In genomic region chr9:71920456-71921189, GRCh38 we compare ENCODE assay signal across 26 cellular contexts. TPM values are rescaled to one million over a fixed set of nuclear protein-coding genes. Genes with fewer than 3 reads are reported as not detected.
DNase-seq lines count a peak whose midpoint lies in the region; ATAC-seq, FAIRE-seq and TF ChIP-seq lines count a peak whose summit lies in the region.
"Had no signal": no experiment of that assay in that cellular context is flagged by ENCODE, and none has a peak within 500 bp of the region (broad histone marks: within the 10 kb centered on the region; RNA-seq: fewer than 3 reads in every experiment).

No MANE protein-coding gene starts in this region.

- peaks cover 42% of the 10 kb centered on the region for H3K79me2 ChIP-seq in astrocyte (ENCODE audit: insufficient read depth, low read length)

- H3K4me3 ChIP-seq in HUES64 (ENCODE audit: low read length) (peak overlapping the region; percentile 12; the same call in 1 of the 2 replicates), astrocyte (ENCODE audit: insufficient read depth, low read depth, low read length) (no peak overlapping the region), iPS-18a (ENCODE audit: low read length) (peak overlapping the region; percentile 12)
- H3K4me3 ChIP-seq: BLaER1, colonic mucosa, transverse colon had no signal

- peak overlapping the region; percentile 67 for H3K9ac ChIP-seq in HUES64 (ENCODE audit: low read depth, low read length)
- H3K9ac ChIP-seq in astrocyte (ENCODE audit: low read length): no peak overlapping the region
- peak overlapping the region; percentile 37 for H3K9ac ChIP-seq in iPS-18a (ENCODE audit: low read length)
- H3K9ac ChIP-seq: BLaER1 had no signal

- POLR2A ChIA-PET in GM10248 (lab: Yijun Ruan, JAX): no interaction called here

- H4K20me1 ChIP-seq in astrocyte (ENCODE audit: insufficient read depth, low read length): peaks cover 6% of the 10 kb centered on the region

- no CpG with 5 or more reads among the region's 1 CpG for WGBS in HUES64

- no peaks in the 10 kb centered on the region for H3K27me3 ChIP-seq in HUES64 (ENCODE audit: insufficient read depth, low read length)
- no peaks in the 10 kb centered on the region for H3K27me3 ChIP-seq in astrocyte (ENCODE audit: insufficient read depth, low read length)
- no peaks in the 10 kb centered on the region for H3K27me3 ChIP-seq in iPS-18a (ENCODE audit: control insufficient read depth, insufficient read depth, low read length)
- H3K27me3 ChIP-seq: BLaER1, colonic mucosa, transverse colon had no signal

- H3K27me3 Mint-ChIP-seq in astrocyte (ENCODE audit: low read depth, unreplicated experiment) (no peaks in the 10 kb centered on the region), type B pancreatic cell (no peaks in the 10 kb centered on the region)
- H3K27me3 Mint-ChIP-seq: activated naive CD8-positive, alpha-beta T cell treated with anti-CD3 and anti-CD28 coated beads for 36 hours; natural killer cell treated with Interleukin-12 subunit alpha and Interleukin-12 subunit beta and Interleukin-15 and Interleukin-18, amount 100 ng/mL, for 72 hours had no signal

- H3K27ac ChIP-seq in HUES64 (ENCODE audit: low read depth, low read length): peak overlapping the region; percentile 98
- H3K27ac ChIP-seq in astrocyte (ENCODE audit: low read depth, low read length): no peak overlapping the region
- peak overlapping the region; percentile 92 for H3K27ac ChIP-seq in iPS-18a (ENCODE audit: low read length)
- H3K27ac ChIP-seq: BLaER1, colonic mucosa, transverse colon had no signal

- no peak overlapping the region for H3K4me2 ChIP-seq in astrocyte (ENCODE audit: low read length)
- H3K4me2 ChIP-seq: BLaER1 had no signal

- no peak for TF ChIP-seq CTCF in astrocyte (IDR thresholded peaks at IDR 0.05; ENCODE audit: insufficient read depth, low read depth, low read length)
- no peak for TF ChIP-seq CTCF in type B pancreatic cell (conservative IDR thresholded peaks at IDR 0.05)
- TF ChIP-seq CTCF in GM10248 (IDR thresholded peaks at IDR 0.05; ENCODE audit: control extremely low read depth, extremely low read depth, low read depth, missing control alignments): no peak

- H3K36me3 ChIP-seq in HUES64 (ENCODE audit: insufficient read depth, low read length): peaks cover 21% of the 10 kb centered on the region
- H3K36me3 ChIP-seq in astrocyte (ENCODE audit: insufficient read depth, low read length): no peaks in the 10 kb centered on the region
- peaks cover 3% of the 10 kb centered on the region for H3K36me3 ChIP-seq in iPS-18a (ENCODE audit: control insufficient read depth, low read depth, low read length)
- H3K36me3 ChIP-seq: colonic mucosa, transverse colon had no signal

- CTCF ChIA-PET in GM10248 (lab: Yijun Ruan, JAX): interaction anchor here (0.7 to 1.4 kb wide), 2 partner anchors 9 to 33 kb away, joined by 3 read pairs; partner anchors contain the start of genes ABHD17B and C9orf85

- DNase-seq in astrocyte (ENCODE audit: low read depth): no peak
- no peak for DNase-seq in type B pancreatic cell (ENCODE audit: extremely low spot score, unreplicated experiment)
- DNase-seq in NCI-H2171 treated with DMSO at 0.1 percent for 48 hours (lab: John Stamatoyannopoulos, UW): no peak
- DNase-seq in GM10248 (ENCODE audit: extremely low spot score): no peak
- DNase-seq: activated gamma-delta T cell; activated naive CD8-positive, alpha-beta T cell treated with anti-CD3 and anti-CD28 coated beads for 36 hours; activated T-cell treated with anti-CD3 and anti-CD28 coated beads, Interleukin-2, amount 50 U/mL, for 4 hours; anterior cingulate cortex; colonic mucosa; DMS153; effector CD8-positive, alpha-beta T cell; erythroblast; glutamatergic neuron; kidney glomerular epithelial cell; NCI-H1092; NCI-H1694 treated with DMSO at 0.1 percent for 48 hours; NCI-H510A; RPMI8226; transverse colon had no signal

- H3K4me3 Mint-ChIP-seq in astrocyte (ENCODE audit: unreplicated experiment) (no peak overlapping the region), type B pancreatic cell (peak overlapping the region; percentile 45)
- H3K4me3 Mint-ChIP-seq: activated naive CD8-positive, alpha-beta T cell treated with anti-CD3 and anti-CD28 coated beads for 36 hours; activated T-cell treated with anti-CD3 and anti-CD28 coated beads, Interleukin-2, amount 50 U/mL, for 4 hours; natural killer cell treated with Interleukin-12 subunit alpha and Interleukin-12 subunit beta and Interleukin-15 and Interleukin-18, amount 100 ng/mL, for 72 hours; stimulated activated effector memory CD8-positive, alpha-beta T cell treated with anti-CD3 and anti-CD28 coated beads, Interleukin-12 subunit alpha, Interleukin-12 subunit beta, amount 100 ng/mL, for 72 hours had no signal

- H3K36me3 Mint-ChIP-seq in astrocyte (ENCODE audit: low read depth, unreplicated experiment) (peaks cover 18% of the 10 kb centered on the region), type B pancreatic cell (peaks cover 30% of the 10 kb centered on the region)
- H3K36me3 Mint-ChIP-seq: natural killer cell treated with Interleukin-12 subunit alpha and Interleukin-12 subunit beta and Interleukin-15 and Interleukin-18, amount 100 ng/mL, for 72 hours had no signal

- ATAC-seq in HG03139 (IDR thresholded peaks at IDR 0.05; ENCODE audit: unreplicated experiment): no peak
- ATAC-seq: activated T-cell treated with anti-CD3 and anti-CD28 coated beads, Interleukin-2, amount 50 U/mL, for 4 hours; natural killer cell treated with Interleukin-12 subunit alpha and Interleukin-12 subunit beta and Interleukin-15 and Interleukin-18, amount 100 ng/mL, for 72 hours; stimulated activated effector memory CD8-positive, alpha-beta T cell treated with anti-CD3 and anti-CD28 coated beads, Interleukin-12 subunit alpha, Interleukin-12 subunit beta, amount 100 ng/mL, for 72 hours had no signal

- H3K9me3 ChIP-seq in HUES64 (ENCODE audit: insufficient read depth, low read depth, low read length) (peaks cover 11% of the 10 kb centered on the region), astrocyte (ENCODE audit: insufficient read depth, low read depth, low read length) (no peaks in the 10 kb centered on the region), iPS-18a (ENCODE audit: control insufficient read depth, low read depth, low read length) (no peaks in the 10 kb centered on the region)
- H3K9me3 ChIP-seq: BLaER1, colonic mucosa, transverse colon had no signal

- peak overlapping the region; percentile 91 for H3K27ac Mint-ChIP-seq in astrocyte (ENCODE audit: unreplicated experiment)
- H3K27ac Mint-ChIP-seq in type B pancreatic cell: peak overlapping the region; percentile 94
- H3K27ac Mint-ChIP-seq: activated naive CD8-positive, alpha-beta T cell treated with anti-CD3 and anti-CD28 coated beads for 36 hours; natural killer cell treated with Interleukin-12 subunit alpha and Interleukin-12 subunit beta and Interleukin-15 and Interleukin-18, amount 100 ng/mL, for 72 hours had no signal

- H3K9me3 Mint-ChIP-seq in astrocyte (ENCODE audit: unreplicated experiment) (no peaks in the 10 kb centered on the region), type B pancreatic cell (peaks cover 4% of the 10 kb centered on the region)
- H3K9me3 Mint-ChIP-seq: activated naive CD8-positive, alpha-beta T cell treated with anti-CD3 and anti-CD28 coated beads for 36 hours; activated T-cell treated with anti-CD3 and anti-CD28 coated beads, Interleukin-2, amount 50 U/mL, for 4 hours; natural killer cell treated with Interleukin-12 subunit alpha and Interleukin-12 subunit beta and Interleukin-15 and Interleukin-18, amount 100 ng/mL, for 72 hours; stimulated activated effector memory CD8-positive, alpha-beta T cell treated with anti-CD3 and anti-CD28 coated beads, Interleukin-12 subunit alpha, Interleukin-12 subunit beta, amount 100 ng/mL, for 72 hours had no signal

- FAIRE-seq in astrocyte (lab: Jason Lieb, UNC): no peak
- FAIRE-seq: GM12891 had no signal

- no peak overlapping the region for H2AFZ ChIP-seq in astrocyte (ENCODE audit: low read depth, low read length)

- H3K4me1 ChIP-seq in HUES64 (ENCODE audit: insufficient read depth, low read length) (peaks cover 34% of the 10 kb centered on the region), astrocyte (ENCODE audit: insufficient read depth, low read length) (peaks cover 6% of the 10 kb centered on the region), iPS-18a (ENCODE audit: control insufficient read depth, low read depth, low read length) (peaks cover 28% of the 10 kb centered on the region)
- H3K4me1 ChIP-seq: colonic mucosa had no signal

- H3K4me1 Mint-ChIP-seq in astrocyte (ENCODE audit: low read depth, unreplicated experiment): peaks cover 16% of the 10 kb centered on the region
- H3K4me1 Mint-ChIP-seq in type B pancreatic cell (ENCODE audit: unreplicated experiment): peaks cover 28% of the 10 kb centered on the region

RNA-seq across cellular contexts. Expression of gene C9orf85, which starts 9.2 kb away (rescaled TPM):
- polyA plus RNA-seq in HUES64 (2013, experiment 1 of 2): 15.4 TPM
- polyA plus RNA-seq in HUES64 (2013, experiment 2 of 2): 13.4 TPM
- total RNA-seq in astrocyte: 15.2 TPM in 2 replicates
- 11.4 and 17.9 TPM in 2 replicates for total RNA-seq in type B pancreatic cell (ENCODE audit: low replicate concordance)

RNA-seq across cellular contexts. Expression of gene ABHD17B, which starts 9.6 kb away (rescaled TPM):
- 58.7 TPM for polyA plus RNA-seq in HUES64 (2013, experiment 1 of 2)
- 57.7 TPM for polyA plus RNA-seq in HUES64 (2013, experiment 2 of 2)
- 19.6 and 21.3 TPM in 2 replicates for total RNA-seq in astrocyte
- total RNA-seq in type B pancreatic cell (ENCODE audit: low replicate concordance): 35.7 and 38.3 TPM in 2 replicates
